15 cellular contexts compared by ENCODE assay signal in genomic region chr16:50440531-50440930, GRCh38.
DNase-seq lines count a peak whose midpoint lies in the region; ATAC-seq lines count a peak whose summit lies in the region.
"Had no signal": no experiment of that assay in that cellular context is flagged by ENCODE, and none has a peak within 500 bp of the region (broad histone marks: within the 10 kb centered on the region; RNA-seq: fewer than 3 reads in every experiment).

No MANE protein-coding gene starts in this region.

- H2AK5ac ChIP-seq in mesendoderm (ENCODE audit: low read length), result no peak overlapping the region

- H3K56ac ChIP-seq in mesendoderm (ENCODE audit: low read length), result no peak overlapping the region

- intact Hi-C loops in posterior vena cava (cut with DNase I), result no loop called here

- no peak overlapping the region for H4K5ac ChIP-seq in mesendoderm (ENCODE audit: low read length)

- H3K27ac ChIP-seq in mesendoderm (ENCODE audit: low read depth, low read length), result no peak overlapping the region

- no CpG with 5 or more reads among the region's 2 CpGs for WGBS in mesendoderm (ENCODE audit: extremely low coverage, insufficient coverage, low lambda C conversion rate)

- no peaks in the 10 kb centered on the region for H3K79me1 ChIP-seq in mesendoderm (ENCODE audit: low read length)

- no peak overlapping the region for H3K18ac ChIP-seq in mesendoderm (ENCODE audit: low read length)

- no peak overlapping the region for H3K4me3 ChIP-seq in mesendoderm (ENCODE audit: low read length)
- H3K4me3 ChIP-seq: GM23338, HAP-1 had no signal

- H3K27me3 ChIP-seq in mesendoderm (ENCODE audit: insufficient read depth, low read length, poor library complexity), result no peaks in the 10 kb centered on the region

- H2BK15ac ChIP-seq in mesendoderm (replicated peaks; ENCODE audit: low read depth), result no peak overlapping the region

- peak; percentile 33 for DNase-seq in activated effector memory CD4-positive, alpha-beta T cell treated with anti-CD3 and anti-CD28 coated beads, Interleukin-2, amount 50 U/mL, for 16 hours
- no peak for DNase-seq in activated effector memory CD4-positive, alpha-beta T cell treated with Interleukin-2 at 50 U/mL for 16 hours
- peak; percentile 34 for DNase-seq in mesendoderm
- peak; percentile 48 for DNase-seq in posterior vena cava (ENCODE audit: low spot score)
- no peak for DNase-seq in activated CD4-positive, CD25-positive, alpha-beta regulatory T cell treated with anti-CD3 and anti-CD28 coated beads, Interleukin-2, amount 50 U/mL, for 72 hours
- DNase-seq in cortex of kidney (lab: John Stamatoyannopoulos, UW), result no peak
- DNase-seq: ACHN; C1 segment of cervical spinal cord; Calu3; CD4-positive, alpha-beta T cell; DMS79 had no signal

- H3K36me3 ChIP-seq in mesendoderm (ENCODE audit: control insufficient read depth, insufficient read depth, low read length), result no peaks in the 10 kb centered on the region
- H3K36me3 ChIP-seq: HAP-1 had no signal

- ATAC-seq in HG02610 (IDR thresholded peaks at IDR 0.05; ENCODE audit: unreplicated experiment), result no peak
- ATAC-seq: GM23338, HepG2 had no signal

- H3K4me2 ChIP-seq in mesendoderm (ENCODE audit: low read length), result no peak overlapping the region
- H3K4me2 ChIP-seq: GM23338 had no signal

- H3K4ac ChIP-seq in mesendoderm (ENCODE audit: low read depth, low read length), result no peak overlapping the region

- no peaks in the 10 kb centered on the region for H3K4me1 ChIP-seq in mesendoderm (ENCODE audit: control insufficient read depth, low read depth, low read length)
- H3K4me1 ChIP-seq: HAP-1 had no signal

- no peak overlapping the region for H2BK120ac ChIP-seq in mesendoderm (ENCODE audit: low read depth, low read length)

- H3K23ac ChIP-seq in mesendoderm (ENCODE audit: low read length), result no peak overlapping the region

- no peaks in the 10 kb centered on the region for H3K79me2 ChIP-seq in mesendoderm (ENCODE audit: control insufficient read depth, insufficient read depth, low read length)

- H4K8ac ChIP-seq in mesendoderm (ENCODE audit: low read depth, low read length), result no peak overlapping the region

- no peak overlapping the region for H3K9ac ChIP-seq in mesendoderm (ENCODE audit: low read length)

- H2BK5ac ChIP-seq in mesendoderm (ENCODE audit: low read length), result no peak overlapping the region

Comparison
In these comparisons a context has a peak if more than half of its experiments do, and no peak if none do; other contexts are left out.
1. DNase-seq: peak in activated effector memory CD4-positive, alpha-beta T cell treated with anti-CD3 and anti-CD28 coated beads, Interleukin-2, amount 50 U/mL, for 16 hours (single experiment), mesendoderm (single experiment) and posterior vena cava (single experiment); none in activated effector memory CD4-positive, alpha-beta T cell treated with Interleukin-2 at 50 U/mL for 16 hours (single experiment), activated CD4-positive, CD25-positive, alpha-beta regulatory T cell treated with anti-CD3 and anti-CD28 coated beads, Interleukin-2, amount 50 U/mL, for 72 hours (single experiment) and cortex of kidney (single experiment).